8 cellular contexts compared by ENCODE assay signal in the genomic region with DNA sequence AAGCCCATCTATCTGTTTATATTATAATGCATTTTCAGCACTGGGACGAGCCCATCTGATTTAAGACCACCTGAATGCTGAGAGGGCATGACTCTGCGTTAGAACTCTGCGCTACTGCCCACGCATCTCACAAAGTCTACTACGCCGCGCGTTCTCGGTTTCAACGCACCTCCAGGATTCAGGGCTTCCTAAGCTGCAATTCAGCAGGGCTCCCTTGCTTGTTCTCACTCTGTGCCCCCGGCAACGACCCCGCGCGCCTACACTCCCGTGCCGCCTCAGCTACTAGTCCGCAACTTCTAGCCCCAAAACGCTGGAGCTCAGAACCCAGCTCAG. TPM values are rescaled to one million over a fixed set of nuclear protein-coding genes. Genes with fewer than 3 reads are reported as not detected.
DNase-seq lines count a peak whose midpoint lies in the region; ATAC-seq and TF ChIP-seq lines count a peak whose summit lies in the region.

No MANE protein-coding gene starts in this region.

- H3K27me3 Mint-ChIP-seq in activated naive CD8-positive, alpha-beta T cell treated with anti-CD3 and anti-CD28 coated beads, Interleukin-2, amount 50 U/mL, for 24 hours: peaks cover 70% of the 10 kb centered on the region

- H3K36me3 Mint-ChIP-seq in activated naive CD8-positive, alpha-beta T cell treated with anti-CD3 and anti-CD28 coated beads, Interleukin-2, amount 50 U/mL, for 24 hours (ENCODE audit: low read depth): no peaks in the 10 kb centered on the region

- ATAC-seq in GM18873 (IDR thresholded peaks at IDR 0.05; ENCODE audit: low FRiP score, unreplicated experiment): peak; percentile 23
- peak; percentile 15 for ATAC-seq in HG03135 (IDR thresholded peaks at IDR 0.05; ENCODE audit: unreplicated experiment)
- peak; percentile 63 for ATAC-seq in activated naive CD8-positive, alpha-beta T cell treated with anti-CD3 and anti-CD28 coated beads, Interleukin-2, amount 50 U/mL, for 24 hours
- peak; percentile 17 for ATAC-seq in left lung

- H3K36me3 ChIP-seq in left lung: no peaks in the 10 kb centered on the region
- H3K36me3 ChIP-seq in thyroid gland: no peaks in the 10 kb centered on the region

- peak overlapping the region in 1 of 2 donors; percentile 45 for H3K27ac ChIP-seq in left lung
- H3K27ac ChIP-seq in thyroid gland: no peak overlapping the region

- H3K9me3 Mint-ChIP-seq in activated naive CD8-positive, alpha-beta T cell treated with anti-CD3 and anti-CD28 coated beads, Interleukin-2, amount 50 U/mL, for 24 hours: no peaks in the 10 kb centered on the region

- H3K4me3 ChIP-seq in left lung: peak overlapping the region; percentile 60 to 74
- H3K4me3 ChIP-seq in thyroid gland (replicated peaks in 1 of 3): peak overlapping the region; percentile 23 to 97 (median 76)

- 0 to 1% methylated on average over 11 to 19 of the region's 19 CpGs for WGBS in thyroid gland, 2 donors

- H3K9me3 ChIP-seq in left lung: no peaks in the 10 kb centered on the region
- no peaks in the 10 kb centered on the region for H3K9me3 ChIP-seq in thyroid gland

- peaks cover 0 to 50% of the 10 kb centered on the region in 2 donors for H3K27me3 ChIP-seq in left lung
- H3K27me3 ChIP-seq in thyroid gland: no peaks in the 10 kb centered on the region

- peaks cover 0 to 41% of the 10 kb centered on the region in 2 donors for H3K4me1 ChIP-seq in left lung
- H3K4me1 ChIP-seq in thyroid gland: no peaks in the 10 kb centered on the region

- DNase-seq in activated naive CD8-positive, alpha-beta T cell treated with anti-CD3 and anti-CD28 coated beads, Interleukin-2, amount 50 U/mL, for 24 hours: no peak
- DNase-seq in left lung: no peak
- no peak for DNase-seq in thyroid gland
- DNase-seq in mesenteric fat pad (ENCODE audit: low spot score): no peak
- no peak for DNase-seq in erythroblast (lab: John Stamatoyannopoulos, UW)
- DNase-seq in activated CD8-positive, alpha-beta memory T cell treated with anti-CD3 and anti-CD28 coated beads for 24 hours: no peak

- H3K4me3 Mint-ChIP-seq in activated naive CD8-positive, alpha-beta T cell treated with anti-CD3 and anti-CD28 coated beads, Interleukin-2, amount 50 U/mL, for 24 hours: peak overlapping the region; percentile 76

- intact Hi-C loops in left lung (cut with DNase I): no loop called here
- intact Hi-C loops in thyroid gland (cut with DNase I): no loop called here

- no peak overlapping the region for H3K27ac Mint-ChIP-seq in activated naive CD8-positive, alpha-beta T cell treated with anti-CD3 and anti-CD28 coated beads, Interleukin-2, amount 50 U/mL, for 24 hours

- TF ChIP-seq CTCF in left lung (IDR thresholded peaks at IDR 0.05) (no peak), thyroid gland (IDR thresholded peaks at IDR 0.05) (no peak)

- H3K4me1 Mint-ChIP-seq in activated naive CD8-positive, alpha-beta T cell treated with anti-CD3 and anti-CD28 coated beads, Interleukin-2, amount 50 U/mL, for 24 hours: peaks cover 14% of the 10 kb centered on the region

- TF ChIP-seq POLR2A in thyroid gland (IDR thresholded peaks at IDR 0.05) (no peak), erythroblast (IDR thresholded peaks at IDR 0.05; ENCODE audit: low read length) (no peak)

RNA-seq across cellular contexts. Expression of a gene that starts 0.3 kb away (rescaled TPM):
- total RNA-seq in left lung: 10 to 100 TPM; 27.7 to 58.8 TPM
- total RNA-seq in thyroid gland: 10 to 100 TPM; 15.8 to 18.0 (median 16.9) TPM
- total RNA-seq in mesenteric fat pad: 18.4 TPM
